25 cellular contexts compared by ENCODE assay signal in genomic region chr1:116836099-116836498, GRCh38.
DNase-seq lines count a peak whose midpoint lies in the region; ATAC-seq and TF ChIP-seq lines count a peak whose summit lies in the region.
"Had no signal": no experiment of that assay in that cellular context is flagged by ENCODE, and none has a peak within 500 bp of the region (broad histone marks: within the 10 kb centered on the region; RNA-seq: fewer than 3 reads in every experiment).

No MANE protein-coding gene starts in this region.

- H3K4me3 ChIP-seq in cardiac muscle cell (no peak overlapping the region), right cardiac atrium (ENCODE audit: low read length) (no peak overlapping the region), endodermal cell (ENCODE audit: low read length) (no peak overlapping the region)
- H3K4me3 ChIP-seq: BLaER1, SK-N-MC had no signal

- WGBS in right cardiac atrium: 86% methylated on average over 1 of the region's 1 CpG
- WGBS in endodermal cell (ENCODE audit: insufficient coverage in 1 of 2, insufficient read length in 1 of 2), 2 experiments: 40 to 60% methylated on average over 1 of the region's 1 CpG

- DNase-seq in cardiac muscle cell (ENCODE audit: low read depth in 1 of 2, low spot score in 1 of 2) (no peak), right cardiac atrium (no peak), endodermal cell (peak; percentile 71), iPS-NIHi7 (ENCODE audit: extremely low spot score) (peak; percentile 57), type B pancreatic cell (ENCODE audit: extremely low spot score, unreplicated experiment) (no peak), GF-D8 (lab: John Stamatoyannopoulos, UW) (no peak), NCI-H526 (lab: John Stamatoyannopoulos, UW) (no peak)
- DNase-seq: CD4-positive, CD25-positive, alpha-beta regulatory T cell; Karpas-422; MV-4-11; NCI-H1105 treated with DMSO at 0.1 percent for 48 hours; NCI-H146; NCI-H1930; NCI-H446; NCI-H524 treated with DMSO at 0.1 percent for 48 hours; NCI-H82; NK-92 treated with Interleukin-12 subunit alpha and Interleukin-12 subunit beta, amount 100 ng/mL, for 24 hours; SIG-M5 had no signal

- H3K27me3 ChIP-seq in cardiac muscle cell: no peaks in the 10 kb centered on the region
- H3K27me3 ChIP-seq in right cardiac atrium (ENCODE audit: control insufficient read depth, insufficient read depth): no peaks in the 10 kb centered on the region
- H3K27me3 ChIP-seq in endodermal cell (ENCODE audit: control insufficient read depth, insufficient read depth, low read length, poor library complexity, severe bottlenecking): no peaks in the 10 kb centered on the region
- H3K27me3 ChIP-seq: BLaER1 had no signal

- intact Hi-C loops in right cardiac atrium (cut with DNase I): no loop called here

- H3K9me3 Mint-ChIP-seq in endodermal cell (peaks cover 37% of the 10 kb centered on the region), type B pancreatic cell (peaks cover 8% of the 10 kb centered on the region)

- H3K27ac ChIP-seq in cardiac muscle cell (peak overlapping the region; percentile 70), right cardiac atrium (ENCODE audit: low read length) (no peak overlapping the region), endodermal cell (ENCODE audit: low read depth, low read length) (no peak overlapping the region)
- H3K27ac ChIP-seq: BLaER1, HL-60, RWPE1, SK-N-MC had no signal

- TF ChIP-seq CTCF in cardiac muscle cell (IDR thresholded peaks at IDR 0.05; ENCODE audit: low read depth, low read length): no peak
- no peak for TF ChIP-seq CTCF in endodermal cell (conservative IDR thresholded peaks at IDR 0.05)
- TF ChIP-seq CTCF in type B pancreatic cell (conservative IDR thresholded peaks at IDR 0.05): no peak

- peaks cover 10% of the 10 kb centered on the region for H3K36me3 Mint-ChIP-seq in endodermal cell (ENCODE audit: low read depth)
- no peaks in the 10 kb centered on the region for H3K36me3 Mint-ChIP-seq in type B pancreatic cell

- peaks cover 44% of the 10 kb centered on the region for H3K4me1 ChIP-seq in cardiac muscle cell (ENCODE audit: low read depth)
- H3K4me1 ChIP-seq in right cardiac atrium (ENCODE audit: control insufficient read depth, insufficient read depth, low read length): no peaks in the 10 kb centered on the region
- H3K4me1 ChIP-seq in endodermal cell (ENCODE audit: control insufficient read depth, insufficient read depth, low read length): peaks cover 27% of the 10 kb centered on the region
- H3K4me1 ChIP-seq: BLaER1 had no signal

- H3K27ac Mint-ChIP-seq in endodermal cell: peak overlapping the region; percentile 81
- peak overlapping the region; percentile 91 for H3K27ac Mint-ChIP-seq in type B pancreatic cell

- H3K36me3 ChIP-seq in cardiac muscle cell (no peaks in the 10 kb centered on the region), endodermal cell (ENCODE audit: control insufficient read depth, insufficient read depth, low read length) (no peaks in the 10 kb centered on the region)
- H3K36me3 ChIP-seq: BLaER1 had no signal

- no peak overlapping the region for H3K4me3 Mint-ChIP-seq in endodermal cell
- no peak overlapping the region for H3K4me3 Mint-ChIP-seq in type B pancreatic cell
- H3K4me3 Mint-ChIP-seq: CD4-positive, CD25-positive, alpha-beta regulatory T cell had no signal

- H3K4me1 Mint-ChIP-seq in endodermal cell: peaks cover 47% of the 10 kb centered on the region
- H3K4me1 Mint-ChIP-seq in type B pancreatic cell (ENCODE audit: unreplicated experiment): peaks cover 42% of the 10 kb centered on the region

- no peak for ATAC-seq in right cardiac atrium
- no peak for ATAC-seq in GM21447 (IDR thresholded peaks at IDR 0.05; ENCODE audit: unreplicated experiment)
- ATAC-seq: HCT116, HepG2 had no signal

- H3K9ac ChIP-seq in endodermal cell (ENCODE audit: extremely low read depth, low read length, poor library complexity, severe bottlenecking): no peak overlapping the region
- H3K9ac ChIP-seq: BLaER1 had no signal

- no peaks in the 10 kb centered on the region for H3K9me3 ChIP-seq in cardiac muscle cell (ENCODE audit: low read depth)
- H3K9me3 ChIP-seq in right cardiac atrium (ENCODE audit: control insufficient read depth, low read length): no peaks in the 10 kb centered on the region
- peaks cover 26% of the 10 kb centered on the region for H3K9me3 ChIP-seq in endodermal cell (ENCODE audit: control insufficient read depth, low read length)

- H3K27me3 Mint-ChIP-seq in endodermal cell (ENCODE audit: insufficient read depth): no peaks in the 10 kb centered on the region
- no peaks in the 10 kb centered on the region for H3K27me3 Mint-ChIP-seq in type B pancreatic cell
- H3K27me3 Mint-ChIP-seq: CD4-positive, CD25-positive, alpha-beta regulatory T cell had no signal

Comparison
In these comparisons a context has a peak if more than half of its experiments do, and no peak if none do; other contexts are left out.
1. DNase-seq: peak in endodermal cell (single experiment) and iPS-NIHi7 (single experiment); none in cardiac muscle cell (0 of 2), right cardiac atrium (0 of 3), type B pancreatic cell (single experiment), GF-D8 (single experiment) and NCI-H526 (0 of 2).